Comparison of ENCODE assay signal across 29 cellular contexts in genomic region chr11:121681536-121681935, GRCh38.
"Had no signal": no experiment of that assay in that cellular context is flagged by ENCODE, and none has a peak within 500 bp of the region (broad histone marks: within the 10 kb centered on the region; RNA-seq: fewer than 3 reads in every experiment).

No MANE protein-coding gene starts in this region.

- H3K27me3 ChIP-seq: adrenal gland, heart left ventricle, left lung had no signal

- H3K36me3 ChIP-seq: adrenal gland, heart left ventricle, left lung, lower lobe of right lung, thoracic aorta had no signal

- ATAC-seq: activated T-cell treated with anti-CD3 and anti-CD28 coated beads, Interleukin-2, amount 50 U/mL, for 72 hours; effector memory CD8-positive, alpha-beta T cell; foreskin keratinocyte; heart left ventricle; left lung; lower lobe of right lung; natural killer cell treated with Interleukin-12 subunit alpha and Interleukin-12 subunit beta and Interleukin-15 and Interleukin-18, amount 100 ng/mL, for 72 hours; right cardiac atrium; stimulated activated effector memory CD8-positive, alpha-beta T cell treated with anti-CD3 and anti-CD28 coated beads, Interleukin-12 subunit alpha, Interleukin-12 subunit beta, amount 100 ng/mL, for 72 hours had no signal

- H3K4me3 Mint-ChIP-seq: activated naive CD8-positive, alpha-beta T cell treated with anti-CD3 and anti-CD28 coated beads for 36 hours; activated T-cell treated with anti-CD3 and anti-CD28 coated beads, Interleukin-2, amount 50 U/mL, for 72 hours; brain; effector memory CD8-positive, alpha-beta T cell; natural killer cell treated with Interleukin-12 subunit alpha and Interleukin-12 subunit beta and Interleukin-15 and Interleukin-18, amount 100 ng/mL, for 72 hours; stimulated activated effector memory CD8-positive, alpha-beta T cell treated with anti-CD3 and anti-CD28 coated beads, Interleukin-12 subunit alpha, Interleukin-12 subunit beta, amount 100 ng/mL, for 72 hours; stimulated activated naive CD8-positive, alpha-beta T cell treated with anti-CD3 and anti-CD28 coated beads, Interleukin-15, Interleukin-2, amounts not matched to agents 100 ng/mL and 50 ng/mL, for 24 hours had no signal

- H3K27ac ChIP-seq: adrenal gland, foreskin keratinocyte, heart left ventricle, left lung, lower lobe of right lung, skin epidermis, thoracic aorta, VCaP had no signal

- H3K27ac Mint-ChIP-seq: activated naive CD8-positive, alpha-beta T cell treated with anti-CD3 and anti-CD28 coated beads for 36 hours; activated T-cell treated with anti-CD3 and anti-CD28 coated beads, Interleukin-2, amount 50 U/mL, for 72 hours; brain; effector memory CD8-positive, alpha-beta T cell; natural killer cell treated with Interleukin-12 subunit alpha and Interleukin-12 subunit beta and Interleukin-15 and Interleukin-18, amount 100 ng/mL, for 72 hours; stimulated activated effector memory CD8-positive, alpha-beta T cell treated with anti-CD3 and anti-CD28 coated beads, Interleukin-12 subunit alpha, Interleukin-12 subunit beta, amount 100 ng/mL, for 72 hours; stimulated activated naive CD8-positive, alpha-beta T cell treated with anti-CD3 and anti-CD28 coated beads, Interleukin-15, Interleukin-2, amounts not matched to agents 100 ng/mL and 50 ng/mL, for 24 hours had no signal

- H3K4me1 Mint-ChIP-seq: activated naive CD8-positive, alpha-beta T cell treated with anti-CD3 and anti-CD28 coated beads for 36 hours; brain; stimulated activated effector memory CD8-positive, alpha-beta T cell treated with anti-CD3 and anti-CD28 coated beads, Interleukin-12 subunit alpha, Interleukin-12 subunit beta, amount 100 ng/mL, for 72 hours had no signal

- H3K27me3 Mint-ChIP-seq: brain; effector memory CD8-positive, alpha-beta T cell had no signal

- H3K36me3 Mint-ChIP-seq: activated naive CD8-positive, alpha-beta T cell treated with anti-CD3 and anti-CD28 coated beads for 36 hours; brain; natural killer cell treated with Interleukin-12 subunit alpha and Interleukin-12 subunit beta and Interleukin-15 and Interleukin-18, amount 100 ng/mL, for 72 hours; stimulated activated effector memory CD8-positive, alpha-beta T cell treated with anti-CD3 and anti-CD28 coated beads, Interleukin-12 subunit alpha, Interleukin-12 subunit beta, amount 100 ng/mL, for 72 hours had no signal

- H3K4me3 ChIP-seq: adrenal gland, heart left ventricle, left lung, lower lobe of right lung, skin epidermis, thoracic aorta had no signal

- H3K9me3 ChIP-seq: adrenal gland, left lung, lower lobe of right lung, thoracic aorta had no signal

- H3K4me1 ChIP-seq: adrenal gland, foreskin keratinocyte, heart left ventricle, left lung, lower lobe of right lung had no signal

- DNase-seq: activated CD4-positive, alpha-beta T cell treated with anti-CD3 and anti-CD28 coated beads for 4 hours; activated CD4-positive, alpha-beta T cell treated with anti-CD3 and anti-CD28 coated beads, Interleukin-2, amount 50 U/mL, for 4 hours; activated naive CD4-positive, alpha-beta T cell treated with Interleukin-2 at 50 U/mL for 16 hours; activated naive CD8-positive, alpha-beta T cell treated with anti-CD3 and anti-CD28 coated beads for 36 hours; activated T-cell treated with anti-CD3 and anti-CD28 coated beads for 4 hours; activated T-cell treated with anti-CD3 and anti-CD28 coated beads, Interleukin-2, amount 50 U/mL, for 72 hours; adrenal gland; aorta; cortex of kidney; effector memory CD8-positive, alpha-beta T cell; foreskin keratinocyte; heart left ventricle; kidney glomerular epithelial cell; left lung; lower lobe of right lung; mesenchymal stem cell; posterior cingulate gyrus; right cardiac atrium; stimulated activated CD4-positive, alpha-beta T cell treated with anti-CD3 and anti-CD28 coated beads, Interleukin-12 subunit alpha, Interleukin-12 subunit beta, amount 100 ng/mL, for 4 hours; stimulated activated CD4-positive, alpha-beta T cell treated with anti-CD3 and anti-CD28 coated beads, Interleukin-4, amount 100 ng/mL, for 24 hours; T-helper 9 cell; trophoblast cell had no signal
